Comparison of ENCODE assay signal across 17 cellular contexts in the genomic region with DNA sequence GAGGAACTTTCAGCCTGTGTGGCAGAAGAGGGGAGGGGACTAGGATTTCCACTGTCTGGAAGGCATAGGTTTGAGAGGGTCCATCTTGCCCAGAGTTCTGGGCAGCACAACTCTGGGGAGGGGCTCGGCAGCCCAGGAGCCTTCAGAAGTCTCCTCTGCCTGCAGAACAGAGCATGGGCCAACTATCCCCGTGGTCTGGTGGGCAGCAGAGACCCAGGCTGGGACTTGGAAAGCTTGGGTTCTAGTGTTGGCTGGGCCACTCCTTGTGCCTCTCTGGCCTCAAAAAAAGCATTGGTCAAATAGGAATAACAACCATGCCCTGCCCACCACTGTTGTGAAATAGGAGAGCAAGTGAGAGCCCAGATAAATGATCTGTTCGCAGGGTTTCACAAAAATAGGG. TPM values are rescaled to one million over a fixed set of nuclear protein-coding genes. Genes with fewer than 3 reads are reported as not detected.
DNase-seq lines count a peak whose midpoint lies in the region; ATAC-seq and TF ChIP-seq lines count a peak whose summit lies in the region.
"Had no signal": no experiment of that assay in that cellular context is flagged by ENCODE, and none has a peak within 500 bp of the region (broad histone marks: within the 10 kb centered on the region; RNA-seq: fewer than 3 reads in every experiment).

No MANE protein-coding gene starts in this region.

- H3K27me3 ChIP-seq in HCT116 (ENCODE audit: insufficient read depth, low read length) (peaks cover 25% of the 10 kb centered on the region), ovary (no peaks in the 10 kb centered on the region)

- TF ChIP-seq CTCF in HCT116 (IDR thresholded peaks at IDR 0.05 in 2 of 3, conservative IDR thresholded peaks at IDR 0.05 in 1 of 3; ENCODE audit: borderline replicate concordance in 1 of 3, insufficient read depth in 1 of 3, low read depth in 2 of 3, low read length in 2 of 3) = no peak
- TF ChIP-seq CTCF in ovary (IDR thresholded peaks at IDR 0.05) = no peak

- no peak overlapping the region for H2AFZ ChIP-seq in HCT116 (ENCODE audit: low read depth, low read length, poor library complexity, severe bottlenecking)

- CTCF ChIA-PET in HCT116 (lab: Charles Lee) = interaction anchor here (1.0 kb wide), 1 partner anchor 10 kb away, joined by 3 read pairs; no protein-coding TSS in a partner anchor

- no peak for ATAC-seq in HCT116
- no peak for ATAC-seq in HG03565 (IDR thresholded peaks at IDR 0.05; ENCODE audit: unreplicated experiment)
- ATAC-seq: A549 had no signal

- no peak overlapping the region for H3K9ac ChIP-seq in HCT116 (ENCODE audit: low read length)

- TF ChIP-seq RAD21 in HCT116 (IDR thresholded peaks at IDR 0.05; ENCODE audit: low read depth) = no peak

- peak overlapping the region; percentile 29; the same call in 1 of the 2 replicates for H3K4me2 ChIP-seq in HCT116 (ENCODE audit: low read length)
- H3K4me2 ChIP-seq: A549 had no signal

- no peaks in the 10 kb centered on the region for H4K20me1 ChIP-seq in HCT116 (ENCODE audit: insufficient read depth)

- RAD21 ChIA-PET in HCT116 (lab: Charles Lee; ENCODE audit: low non-redundant PET in 1 of 2, low total read pairs in 2 of 2, uncharacterized antibody in 2 of 2, unreplicated experiment in 2 of 2) = interaction anchor here in 1 of 2 experiments (0.6 kb wide), 1 partner anchor 9 kb away, joined by 3 read pairs; a partner anchor contains a TSS

- H3K9me2 ChIP-seq in HCT116 (ENCODE audit: insufficient read depth) = no peaks in the 10 kb centered on the region

- no peak overlapping the region for H3K4me3 ChIP-seq in HCT116 (replicated peaks in 1 of 2; ENCODE audit: low read depth in 1 of 2, low read length in 2 of 2)
- H3K4me3 ChIP-seq in ovary = no peak overlapping the region
- H3K4me3 ChIP-seq: A549, HAP-1 had no signal

- no peak for TF ChIP-seq EP300 in ovary (IDR thresholded peaks at IDR 0.05)

- H3K4me1 ChIP-seq in HCT116 (ENCODE audit: control insufficient read depth in 1 of 2, insufficient read depth in 2 of 2, low read length in 2 of 2) = peaks cover 5 to 23% of the 10 kb centered on the region in 2 experiments; a peak in 3 of 4 replicates
- H3K4me1 ChIP-seq in ovary (ENCODE audit: insufficient read depth) = no peaks in the 10 kb centered on the region
- H3K4me1 ChIP-seq: A549, Caco-2, HAP-1 had no signal

- WGBS in ovary, 3 donors = 67 to 79% (median 75%) methylated on average over 3 of the region's 3 CpGs

- BruUV-seq in HCT116 (replicated peaks; lab: Mats Ljungman, UMichigan) = no TSS peak

- intact Hi-C loops in HCT116 (cut with micrococcal nuclease) (no loop called here), ovary (cut with DNase I) (no loop called here)

- no peak overlapping the region for H3K27ac ChIP-seq in HCT116 (ENCODE audit: low read depth, low read length)
- peak overlapping the region; percentile 19 for H3K27ac ChIP-seq in angular gyrus (ENCODE audit: low read depth, low read length)
- peak overlapping the region; percentile 30 for H3K27ac ChIP-seq in temporal lobe (ENCODE audit: low read depth, low read length)
- no peak overlapping the region for H3K27ac ChIP-seq in ovary
- H3K27ac ChIP-seq: A549, HL-60 had no signal

- H3K36me3 ChIP-seq in HCT116 (ENCODE audit: control insufficient read depth in 1 of 2, insufficient read depth in 2 of 2, low read length in 2 of 2) = no peaks in the 10 kb centered on the region
- no peaks in the 10 kb centered on the region for H3K36me3 ChIP-seq in ovary
- H3K36me3 ChIP-seq: HAP-1 had no signal

- POLR2A ChIA-PET in HCT116 (lab: Charles Lee) = no interaction called here

- no peak for TF ChIP-seq POLR2A in HCT116 (IDR thresholded peaks at IDR 0.05; ENCODE audit: borderline replicate concordance, extremely low read depth, insufficient read depth, insufficient read length)
- TF ChIP-seq POLR2A in ovary (IDR thresholded peaks at IDR 0.05) = no peak

- H3K9me3 ChIP-seq in HCT116 (ENCODE audit: control insufficient read depth in 1 of 2, insufficient read depth in 1 of 2, low read depth in 1 of 2, low read length in 2 of 2) (no peaks in the 10 kb centered on the region), ovary (no peaks in the 10 kb centered on the region)
- H3K9me3 ChIP-seq: A549, Caco-2, HAP-1 had no signal

- no peaks in the 10 kb centered on the region for H3K79me2 ChIP-seq in HCT116 (ENCODE audit: insufficient read depth, low read length)

- peak; percentile 14 for DNase-seq in CD1c-positive myeloid dendritic cell (ENCODE audit: extremely low spot score)
- DNase-seq in HCT116 (ENCODE audit: low read depth, low spot score) = no peak
- DNase-seq in ovary = no peak
- DNase-seq: Caco-2; CD8-positive, alpha-beta memory T cell; DND-41; GDM1; HFFc6; IMR-90 had no signal

TF ChIP-seq in HCT116, 20 proteins besides CTCF, POLR2A, EP300 and RAD21:
- no peak for TF ChIP-seq SRF (IDR thresholded peaks at IDR 0.05; ENCODE audit: low read depth)
- TF ChIP-seq, protein P1, sequence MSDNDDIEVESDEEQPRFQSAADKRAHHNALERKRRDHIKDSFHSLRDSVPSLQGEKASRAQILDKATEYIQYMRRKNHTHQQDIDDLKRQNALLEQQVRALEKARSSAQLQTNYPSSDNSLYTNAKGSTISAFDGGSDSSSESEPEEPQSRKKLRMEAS (IDR thresholded peaks at IDR 0.05) = no peak
- TF ChIP-seq EGR1 (IDR thresholded peaks at IDR 0.05; ENCODE audit: low read depth) = no peak
- TF ChIP-seq ZFX (IDR thresholded peaks at IDR 0.05) = no peak
- no peak for TF ChIP-seq CEBPB (IDR thresholded peaks at IDR 0.05; ENCODE audit: low read depth)
- no peak for TF ChIP-seq ELF1 (IDR thresholded peaks at IDR 0.05; ENCODE audit: borderline replicate concordance, low read depth)
- no peak for TF ChIP-seq EZH2phosphoT487 (IDR thresholded peaks at IDR 0.05; ENCODE audit: borderline replicate concordance)
- TF ChIP-seq ZNF274 (IDR thresholded peaks at IDR 0.05; ENCODE audit: low read depth, low read length) = no peak
- TF ChIP-seq JUND (IDR thresholded peaks at IDR 0.05) = no peak
- no peak for TF ChIP-seq FOSL1 (IDR thresholded peaks at IDR 0.05; ENCODE audit: low read depth)
- TF ChIP-seq EZH2 (IDR thresholded peaks at IDR 0.05) = no peak
- no peak for TF ChIP-seq TCF7L2 (IDR thresholded peaks at IDR 0.05; ENCODE audit: borderline replicate concordance, extremely low read depth, insufficient read depth, insufficient read length)
- no peak for TF ChIP-seq SIN3A (IDR thresholded peaks at IDR 0.05; ENCODE audit: low read depth)
- TF ChIP-seq YY1 (IDR thresholded peaks at IDR 0.05; ENCODE audit: extremely low read depth, insufficient replicate concordance, low read depth, low read length) = no peak
- TF ChIP-seq POLR2AphosphoS5 (IDR thresholded peaks at IDR 0.05; ENCODE audit: low read depth, low read length) = no peak
TF ChIP-seq in HCT116: peak in this region for 0.

RNA-seq across cellular contexts. Expression of a gene that starts 9.0 kb away (rescaled TPM):
- total RNA-seq in HCT116 (2021; ENCODE audit: unreplicated experiment) (6.5 TPM), temporal lobe (8.9 TPM), ovary (under 1 TPM in 4 of 7 donors, not detected in 3; 0.20 to 0.69 (median 0.50) TPM)
- polyA plus RNA-seq in HCT116 (2012) = 5.7 TPM in 2 replicates
- under 1 TPM; 0.02 to 0.05 TPM for polyA plus RNA-seq in ovary
- total RNA-seq: HFFc6, IMR-90 had no signal
- polyA plus RNA-seq: AG04450; CD14-positive monocyte; CD8-positive, alpha-beta memory T cell; IMR-90 had no signal

RNA-seq across cellular contexts. Expression of a gene that starts 37.7 kb away (rescaled TPM):
- total RNA-seq in HCT116 (2021; ENCODE audit: unreplicated experiment) (17.3 TPM), temporal lobe (26.8 TPM), ovary (1 to 10 TPM in 5 of 7 donors, under 1 TPM in 1, not detected in 1; 0.66 to 2.2 (median 1.7) TPM)
- polyA plus RNA-seq in HCT116 (2012) = 10.4 and 10.5 TPM in 2 replicates
- polyA plus RNA-seq in ovary = 1 to 10 TPM in 1 of 2 donors, under 1 TPM in 1; 0.99 to 3.7 TPM

RNA-seq across cellular contexts. Expression of a gene that starts 51.6 kb away (rescaled TPM):
- total RNA-seq in HCT116 (2021; ENCODE audit: unreplicated experiment) (34.2 TPM), temporal lobe (12.5 TPM), ovary (10 to 100 TPM; 24.5 to 56.2 (median 32.5) TPM)
- 19.2 and 20.1 TPM in 2 replicates for polyA plus RNA-seq in HCT116 (2012)
- 10 to 100 TPM; 10.3 to 23.7 TPM for polyA plus RNA-seq in ovary

RNA-seq across cellular contexts. Expression of a gene that starts 52.1 kb away (rescaled TPM):
- total RNA-seq in HCT116 (2021; ENCODE audit: unreplicated experiment) = 41.4 TPM
- polyA plus RNA-seq in HCT116 (2012) = 33.2 and 37.7 TPM in 2 replicates
- 8.1 TPM for total RNA-seq in temporal lobe
- total RNA-seq in ovary = 10 to 100 TPM in 4 of 7 donors, 1 to 10 TPM in 3; 7.2 to 15.0 (median 11.0) TPM
- 1 to 10 TPM; 9.3 to 9.5 TPM for polyA plus RNA-seq in ovary

Comparison
In these comparisons a context has a peak if more than half of its experiments do, and no peak if none do; other contexts are left out.
1. H3K27ac ChIP-seq: peak in angular gyrus (single experiment) and temporal lobe (single experiment); none in HCT116 (single experiment) and ovary (0 of 2).